12 cellular contexts compared by ENCODE assay signal in genomic region chr11:62505784-62506145, GRCh38. TPM values are rescaled to one million over a fixed set of nuclear protein-coding genes. Genes with fewer than 3 reads are reported as not detected.
DNase-seq lines count a peak whose midpoint lies in the region; ATAC-seq, FAIRE-seq and TF ChIP-seq lines count a peak whose summit lies in the region.
"Had no signal": no experiment of that assay in that cellular context is flagged by ENCODE, and none has a peak within 500 bp of the region (broad histone marks: within the 10 kb centered on the region; RNA-seq: fewer than 3 reads in every experiment).

No MANE protein-coding gene starts in this region.

- H3F3A ChIP-seq in smooth muscle cell (ENCODE audit: low read depth): peaks cover 28% of the 10 kb centered on the region

- no peaks in the 10 kb centered on the region for H3K9me1 ChIP-seq in keratinocyte (ENCODE audit: control insufficient read depth, extremely low read depth, insufficient read depth, low read length)

- H3K79me2 ChIP-seq in keratinocyte (ENCODE audit: control insufficient read depth, insufficient read depth, low read length) (no peaks in the 10 kb centered on the region), smooth muscle cell (ENCODE audit: low read depth) (no peaks in the 10 kb centered on the region)

- H3K36me3 Mint-ChIP-seq in naive thymus-derived CD8-positive, alpha-beta T cell: no peaks in the 10 kb centered on the region

- H3K27ac Mint-ChIP-seq in naive thymus-derived CD8-positive, alpha-beta T cell: no peak overlapping the region

- TF ChIP-seq CTCF in keratinocyte (optimal IDR thresholded peaks at IDR 0.05 in 1 of 3, IDR thresholded peaks at IDR 0.05 in 1 of 3, conservative IDR thresholded peaks at IDR 0.05 in 1 of 3; ENCODE audit: extremely low read depth in 1 of 3, insufficient read depth in 2 of 3, low read length in 3 of 3) (no peak), smooth muscle cell (IDR thresholded peaks at IDR 0.05; ENCODE audit: borderline replicate concordance, insufficient read depth, poor library complexity, severe bottlenecking) (no peak)

- H3K27ac ChIP-seq in HUES6 (ENCODE audit: low read depth, low read length) (no peak overlapping the region), duodenal mucosa (ENCODE audit: low read depth, low read length) (no peak overlapping the region), keratinocyte (ENCODE audit: control insufficient read depth, insufficient read depth, low read length) (no peak overlapping the region), smooth muscle cell (ENCODE audit: low read depth) (no peak overlapping the region)
- H3K27ac ChIP-seq: BLaER1 had no signal

- no peak for DNase-seq in keratinocyte (ENCODE audit: low read depth, low spot score)
- DNase-seq in smooth muscle cell (lab: John Stamatoyannopoulos, UW; ENCODE audit: unreplicated experiment): no peak
- no peak for DNase-seq in erythroblast (lab: John Stamatoyannopoulos, UW)
- DNase-seq in NCI-H345 treated with DMSO at 0.1 percent for 48 hours (lab: John Stamatoyannopoulos, UW; ENCODE audit: unreplicated experiment): no peak
- no peak for DNase-seq in naive thymus-derived CD8-positive, alpha-beta T cell
- DNase-seq: activated T-cell treated with anti-CD3 and anti-CD28 coated beads, Interleukin-2, amount 50 U/mL, for 1 hour; NCI-H1105; SIG-M5 had no signal

- H3K4me1 Mint-ChIP-seq in naive thymus-derived CD8-positive, alpha-beta T cell: peaks cover 0 to 23% (median under 1%) of the 10 kb centered on the region in 4 donors

- H3K4me3 ChIP-seq in HUES6 (ENCODE audit: low read depth, low read length) (peak overlapping the region; percentile 47), duodenal mucosa (ENCODE audit: low read depth in 1 of 2, low read length in 2 of 2) (peak overlapping the region; percentile 61 to 68), keratinocyte (ENCODE audit: control insufficient read depth in 2 of 3, extremely low read depth in 1 of 3, insufficient read depth in 2 of 3, low read depth in 1 of 3, low read length in 3 of 3) (no peak overlapping the region), smooth muscle cell (peak overlapping the region; percentile 50)
- H3K4me3 ChIP-seq: BLaER1 had no signal

- H3K9ac ChIP-seq in HUES6 (ENCODE audit: low read length) (no peak overlapping the region), duodenal mucosa (ENCODE audit: low read depth in 1 of 2, low read length in 2 of 2) (no peak overlapping the region), keratinocyte (ENCODE audit: control insufficient read depth, extremely low read depth, insufficient read depth, low read length) (no peak overlapping the region), smooth muscle cell (ENCODE audit: low read depth) (no peak overlapping the region)
- H3K9ac ChIP-seq: BLaER1 had no signal

- H3K36me3 ChIP-seq in HUES6 (ENCODE audit: control insufficient read depth, insufficient read depth, low read length): no peaks in the 10 kb centered on the region
- H3K36me3 ChIP-seq in duodenal mucosa (ENCODE audit: control insufficient read depth in 1 of 2, insufficient read depth in 2 of 2, low read length in 2 of 2): no peaks in the 10 kb centered on the region
- no peaks in the 10 kb centered on the region for H3K36me3 ChIP-seq in keratinocyte (ENCODE audit: control insufficient read depth in 2 of 2, extremely low read depth in 1 of 2, insufficient read depth in 2 of 2, low read length in 2 of 2)
- no peaks in the 10 kb centered on the region for H3K36me3 ChIP-seq in smooth muscle cell (ENCODE audit: low read depth)
- H3K36me3 ChIP-seq: BLaER1 had no signal

- no peak overlapping the region for H3K4me3 Mint-ChIP-seq in naive thymus-derived CD8-positive, alpha-beta T cell

- dilution Hi-C loops in keratinocyte (cut with MboI; ENCODE audit: extremely low pct_ligation_motif_present, low sequenced_read_pairs): no loop called here

- peak overlapping the region; percentile 35 for H3K4me2 ChIP-seq in keratinocyte (ENCODE audit: control insufficient read depth, extremely low read depth, insufficient read depth, low read depth, low read length)
- H3K4me2 ChIP-seq in smooth muscle cell: peak overlapping the region; percentile 87
- H3K4me2 ChIP-seq: BLaER1 had no signal

- FAIRE-seq in keratinocyte (lab: Jason Lieb, UNC): no peak

- no peak for TF ChIP-seq POLR2A in erythroblast (IDR thresholded peaks at IDR 0.05; ENCODE audit: low read length)

- H3K9me3 Mint-ChIP-seq in naive thymus-derived CD8-positive, alpha-beta T cell: no peaks in the 10 kb centered on the region

- H3K27me3 Mint-ChIP-seq in naive thymus-derived CD8-positive, alpha-beta T cell: peaks cover 3 to 32% (median 16%) of the 10 kb centered on the region in 5 donors

- WGBS in smooth muscle cell (ENCODE audit: low lambda C conversion rate): 34% methylated on average over 14 of the region's 15 CpGs

- ATAC-seq in HG02798 (IDR thresholded peaks at IDR 0.05; ENCODE audit: poor library complexity, unreplicated experiment): no peak
- no peak for ATAC-seq in naive thymus-derived CD8-positive, alpha-beta T cell

- no peaks in the 10 kb centered on the region for H3K9me3 ChIP-seq in HUES6 (ENCODE audit: control insufficient read depth, insufficient read depth, low read depth, low read length)
- no peaks in the 10 kb centered on the region for H3K9me3 ChIP-seq in duodenal mucosa (ENCODE audit: control insufficient read depth in 1 of 2, low read length in 2 of 2)
- H3K9me3 ChIP-seq in keratinocyte (ENCODE audit: control insufficient read depth, low read depth, low read length): no peaks in the 10 kb centered on the region
- H3K9me3 ChIP-seq in smooth muscle cell (replicated peaks; ENCODE audit: low read depth): no peaks in the 10 kb centered on the region
- H3K9me3 ChIP-seq: BLaER1 had no signal

- H3K27me3 ChIP-seq in HUES6 (ENCODE audit: control insufficient read depth, insufficient read depth, low read length) (peaks cover 6% of the 10 kb centered on the region; the same call in 1 of the 2 replicates), duodenal mucosa (ENCODE audit: control insufficient read depth in 1 of 2, insufficient read depth in 2 of 2, low read length in 2 of 2) (no peaks in the 10 kb centered on the region), keratinocyte (ENCODE audit: control insufficient read depth, extremely low read depth, insufficient read depth, low read length) (no peaks in the 10 kb centered on the region), smooth muscle cell (ENCODE audit: low read depth) (no peaks in the 10 kb centered on the region)
- H3K27me3 ChIP-seq: BLaER1 had no signal

- POLR2A ChIA-PET in naive thymus-derived CD8-positive, alpha-beta T cell (lab: Charles Lee): interaction anchor here (0.6 kb wide), 1 partner anchor 126 kb away, joined by 3 read pairs; no protein-coding TSS in a partner anchor

- H3K4me1 ChIP-seq in HUES6 (ENCODE audit: control insufficient read depth, insufficient read depth, low read length): peaks cover 44% of the 10 kb centered on the region
- peaks cover 49 to 54% of the 10 kb centered on the region in 2 donors for H3K4me1 ChIP-seq in duodenal mucosa (ENCODE audit: control insufficient read depth in 1 of 2, insufficient read depth in 2 of 2, low read length in 2 of 2)
- peaks cover 14% of the 10 kb centered on the region for H3K4me1 ChIP-seq in keratinocyte (ENCODE audit: control insufficient read depth, extremely low read depth, insufficient read depth, low read length)
- peaks cover 48% of the 10 kb centered on the region for H3K4me1 ChIP-seq in smooth muscle cell (ENCODE audit: low read depth)
- H3K4me1 ChIP-seq: BLaER1 had no signal

- H2AFZ ChIP-seq in keratinocyte (ENCODE audit: control insufficient read depth, low read length) (no peak overlapping the region), smooth muscle cell (ENCODE audit: low read depth) (peak overlapping the region; percentile 77)

- H4K20me1 ChIP-seq in keratinocyte (ENCODE audit: control insufficient read depth, extremely low read depth, insufficient read depth, low read length): no peaks in the 10 kb centered on the region
- H4K20me1 ChIP-seq in smooth muscle cell (ENCODE audit: low read depth): no peaks in the 10 kb centered on the region
- H4K20me1 ChIP-seq: BLaER1 had no signal

RNA-seq across cellular contexts. Expression of gene AHNAK, which starts 40.8 kb away (rescaled TPM):
- polyA plus RNA-seq in keratinocyte (195 to 220 TPM (median 207 TPM) in 3 replicates), smooth muscle cell (27.2 and 58.8 TPM in 2 replicates)
- 177 TPM for polyA plus RNA-seq in keratinocyte (2011; ENCODE audit: low read depth)
- 69.0 and 81.5 TPM in 2 replicates for polyA plus RNA-seq in keratinocyte (2011; cell fraction: cytosol; rRNA removed)
- 933 and 1,273 TPM in 2 replicates for polyA plus RNA-seq in keratinocyte (2011; cell fraction: nucleus; rRNA removed)
- polyA plus RNA-seq in keratinocyte (2012; ENCODE audit: low replicate concordance): 296 and 367 TPM in 2 replicates
- polyA minus RNA-seq in keratinocyte: 503 to 1,127 TPM (median 686 TPM) in 3 replicates
- polyA minus RNA-seq in keratinocyte (2011; cell fraction: cytosol; rRNA and poly(A)+ RNA removed): 209 TPM
- 2,164 and 3,990 TPM in 2 replicates for polyA minus RNA-seq in keratinocyte (2011; cell fraction: nucleus; rRNA and poly(A)+ RNA removed)
- total RNA-seq in smooth muscle cell: 229 and 240 TPM in 2 replicates
- 100 to 1,000 TPM; 227 to 231 TPM for total RNA-seq in naive thymus-derived CD8-positive, alpha-beta T cell
- polyA plus RNA-seq in naive thymus-derived CD8-positive, alpha-beta T cell: 10 to 100 TPM in 1 of 3 donors, 1 to 10 TPM in 2; 7.7 to 19.8 (median 9.4) TPM

Comparison
In these comparisons a context has a peak if more than half of its experiments do, and no peak if none do; other contexts are left out.
1. H3K4me3 ChIP-seq: peak in HUES6 (single experiment), duodenal mucosa (2 of 2) and smooth muscle cell (single experiment); none in keratinocyte (0 of 3).